ENCODE assay signal across 31 cellular contexts in genomic region chr3:50953825-50954224, GRCh38.
"Had no signal": no experiment of that assay in that cellular context is flagged by ENCODE, and none has a peak within 500 bp of the region (broad histone marks: within the 10 kb centered on the region; RNA-seq: fewer than 3 reads in every experiment).

No MANE protein-coding gene starts in this region.

- H3K27ac Mint-ChIP-seq: activated CD4-positive, alpha-beta memory T cell treated with anti-CD3 and anti-CD28 coated beads for 36 hours; activated CD4-positive, alpha-beta T cell treated with anti-CD3 and anti-CD28 coated beads for 36 hours; activated CD4-positive, alpha-beta T cell treated with anti-CD3 and anti-CD28 coated beads, Interleukin-2, amount 10 ng/mL, durations not matched to agents 24 days and 14 days; activated CD8-positive, alpha-beta memory T cell treated with anti-CD3 and anti-CD28 coated beads, Interleukin-2, amount 10 ng/mL, durations not matched to agents 7 days and 5 days; activated CD8-positive, alpha-beta T cell treated with anti-CD3 and anti-CD28 coated beads, Interleukin-2, amount 10 ng/mL, durations not matched to agents 7 days and 5 days; activated naive CD4-positive, alpha-beta T cell treated with anti-CD3 and anti-CD28 coated beads for 36 hours; activated naive CD4-positive, alpha-beta T cell treated with anti-CD3 and anti-CD28 coated beads, Interleukin-2, amount 50 U/mL, for 24 hours; activated naive CD8-positive, alpha-beta T cell treated with anti-CD3 and anti-CD28 coated beads for 36 hours; activated naive CD8-positive, alpha-beta T cell treated with anti-CD3 and anti-CD28 coated beads, Interleukin-2, amount 50 U/mL, for 24 hours; activated T-helper 1 cell treated with anti-CD3 and anti-CD28 coated beads, Interleukin-12 subunit alpha, Interleukin-12 subunit beta, Interleukin-2, Interleukin-4 antibody, amounts not matched to agents 30 ng/mL and 10 ng/mL and 1 ng/mL, durations not matched to agents 14 hours and 24 hours and 36 hours; activated T-helper 2 cell treated with anti-CD3 and anti-CD28 coated beads, Interferon-gamma antibody, Interleukin-2, Interleukin-4, amounts not matched to agents 10 μg/mL and 5 μg/mL and 100 μg/mL, durations not matched to agents 14 hours and 24 hours and 36 hours; effector memory CD8-positive, alpha-beta T cell had no signal

- H3K27me3 ChIP-seq: adrenal gland, body of pancreas, esophagus squamous epithelium, gastroesophageal sphincter had no signal

- H3K27me3 Mint-ChIP-seq: activated CD4-positive, alpha-beta memory T cell treated with anti-CD3 and anti-CD28 coated beads for 36 hours; activated CD4-positive, alpha-beta T cell treated with anti-CD3 and anti-CD28 coated beads for 36 hours had no signal

- H3K27ac ChIP-seq: adrenal gland, body of pancreas, esophagus squamous epithelium, gastroesophageal sphincter had no signal

- H3K9me3 ChIP-seq: adrenal gland, body of pancreas, esophagus squamous epithelium, gastroesophageal sphincter had no signal

- H3K4me3 Mint-ChIP-seq: activated CD4-positive, alpha-beta memory T cell treated with anti-CD3 and anti-CD28 coated beads for 36 hours; activated CD4-positive, alpha-beta T cell treated with anti-CD3 and anti-CD28 coated beads for 36 hours; activated CD4-positive, alpha-beta T cell treated with anti-CD3 and anti-CD28 coated beads, Interleukin-2, amount 10 ng/mL, durations not matched to agents 24 days and 14 days; activated CD8-positive, alpha-beta memory T cell treated with anti-CD3 and anti-CD28 coated beads, Interleukin-2, amount 10 ng/mL, durations not matched to agents 7 days and 5 days; activated CD8-positive, alpha-beta T cell treated with anti-CD3 and anti-CD28 coated beads, Interleukin-2, amount 10 ng/mL, durations not matched to agents 7 days and 5 days; activated naive CD4-positive, alpha-beta T cell treated with anti-CD3 and anti-CD28 coated beads for 36 hours; activated naive CD4-positive, alpha-beta T cell treated with anti-CD3 and anti-CD28 coated beads, Interleukin-2, amount 50 U/mL, for 24 hours; activated naive CD8-positive, alpha-beta T cell treated with anti-CD3 and anti-CD28 coated beads for 36 hours; activated naive CD8-positive, alpha-beta T cell treated with anti-CD3 and anti-CD28 coated beads, Interleukin-2, amount 50 U/mL, for 24 hours; activated T-helper 1 cell treated with anti-CD3 and anti-CD28 coated beads, Interleukin-12 subunit alpha, Interleukin-12 subunit beta, Interleukin-2, Interleukin-4 antibody, amounts not matched to agents 30 ng/mL and 10 ng/mL and 1 ng/mL, durations not matched to agents 14 hours and 24 hours and 36 hours; effector memory CD8-positive, alpha-beta T cell had no signal

- H3K9me3 Mint-ChIP-seq: activated CD4-positive, alpha-beta memory T cell treated with anti-CD3 and anti-CD28 coated beads for 36 hours; activated CD4-positive, alpha-beta T cell treated with anti-CD3 and anti-CD28 coated beads, Interleukin-2, amount 10 ng/mL, durations not matched to agents 24 days and 14 days; activated naive CD4-positive, alpha-beta T cell treated with anti-CD3 and anti-CD28 coated beads for 36 hours; activated naive CD4-positive, alpha-beta T cell treated with anti-CD3 and anti-CD28 coated beads, Interleukin-2, amount 50 U/mL, for 24 hours; activated naive CD8-positive, alpha-beta T cell treated with anti-CD3 and anti-CD28 coated beads for 36 hours; activated naive CD8-positive, alpha-beta T cell treated with anti-CD3 and anti-CD28 coated beads, Interleukin-2, amount 50 U/mL, for 24 hours; activated T-helper 1 cell treated with anti-CD3 and anti-CD28 coated beads, Interleukin-12 subunit alpha, Interleukin-12 subunit beta, Interleukin-2, Interleukin-4 antibody, amounts not matched to agents 30 ng/mL and 10 ng/mL and 1 ng/mL, durations not matched to agents 14 hours and 24 hours and 36 hours; activated T-helper 2 cell treated with anti-CD3 and anti-CD28 coated beads, Interferon-gamma antibody, Interleukin-2, Interleukin-4, amounts not matched to agents 10 μg/mL and 5 μg/mL and 100 μg/mL, durations not matched to agents 14 hours and 24 hours and 36 hours; effector memory CD8-positive, alpha-beta T cell had no signal

- ATAC-seq: activated CD4-positive, alpha-beta T cell treated with anti-CD3 and anti-CD28 coated beads for 36 hours; activated CD8-positive, alpha-beta memory T cell treated with anti-CD3 and anti-CD28 coated beads, Interleukin-2, amount 10 ng/mL, durations not matched to agents 7 days and 5 days; activated CD8-positive, alpha-beta T cell treated with anti-CD3 and anti-CD28 coated beads, Interleukin-2, amount 10 ng/mL, durations not matched to agents 7 days and 5 days; activated naive CD8-positive, alpha-beta T cell treated with anti-CD3 and anti-CD28 coated beads, Interleukin-2, amount 50 U/mL, for 24 hours; body of pancreas; effector memory CD8-positive, alpha-beta T cell; gastroesophageal sphincter had no signal

- H3K36me3 Mint-ChIP-seq: activated CD4-positive, alpha-beta memory T cell treated with anti-CD3 and anti-CD28 coated beads for 36 hours; activated naive CD4-positive, alpha-beta T cell treated with anti-CD3 and anti-CD28 coated beads, Interleukin-2, amount 50 U/mL, for 24 hours; activated naive CD8-positive, alpha-beta T cell treated with anti-CD3 and anti-CD28 coated beads for 36 hours had no signal

- DNase-seq: activated CD4-positive, alpha-beta memory T cell treated with anti-CD3 and anti-CD28 coated beads for 36 hours; activated CD4-positive, alpha-beta T cell treated with anti-CD3 and anti-CD28 coated beads for 36 hours; activated CD4-positive, alpha-beta T cell treated with anti-CD3 and anti-CD28 coated beads, Interleukin-2, amount 10 ng/mL, durations not matched to agents 24 days and 14 days; activated CD4-positive, CD25-positive, alpha-beta regulatory T cell; activated CD4-positive, CD25-positive, alpha-beta regulatory T cell treated with anti-CD3 and anti-CD28 coated beads, Interleukin-2, amount 50 U/mL, for 72 hours; activated CD8-positive, alpha-beta memory T cell treated with anti-CD3 and anti-CD28 coated beads, Interleukin-2, amount 10 ng/mL, durations not matched to agents 7 days and 5 days; activated CD8-positive, alpha-beta memory T cell treated with anti-CD3 and anti-CD28 coated beads, Interleukin-2, amount 50 U/mL, for 4 hours; activated CD8-positive, alpha-beta T cell treated with anti-CD3 and anti-CD28 coated beads, Interleukin-2, amount 10 ng/mL, durations not matched to agents 7 days and 5 days; activated effector memory CD4-positive, alpha-beta T cell treated with anti-CD3 and anti-CD28 coated beads, Interleukin-2, amount 50 U/mL, for 16 hours; activated naive CD4-positive, alpha-beta T cell treated with anti-CD3 and anti-CD28 coated beads for 36 hours; activated naive CD8-positive, alpha-beta T cell treated with anti-CD3 and anti-CD28 coated beads for 36 hours; activated naive CD8-positive, alpha-beta T cell treated with anti-CD3 and anti-CD28 coated beads, Interleukin-2, amount 50 U/mL, for 24 hours; activated T-cell treated with anti-CD3 and anti-CD28 coated beads, Interleukin-2, amount 50 U/mL, for 1 hour; activated T-cell treated with anti-CD3 and anti-CD28 coated beads, Interleukin-2, amount 50 U/mL, for 48 hours; adrenal gland; amygdala; aorta; body of pancreas; caudate nucleus; cortex of kidney; dermis blood vessel endothelial cell; effector CD4-positive, alpha-beta T cell; effector memory CD8-positive, alpha-beta T cell; esophagus squamous epithelium; foreskin melanocyte; head of caudate nucleus; T-helper 2 cell had no signal

- H3K4me3 ChIP-seq: adrenal gland, body of pancreas, esophagus squamous epithelium, gastroesophageal sphincter had no signal

- H3K36me3 ChIP-seq: adrenal gland, esophagus squamous epithelium, gastroesophageal sphincter had no signal

- H3K4me1 ChIP-seq: adrenal gland, body of pancreas, esophagus squamous epithelium had no signal
